8 cellular contexts compared by ENCODE assay signal in the genomic region with DNA sequence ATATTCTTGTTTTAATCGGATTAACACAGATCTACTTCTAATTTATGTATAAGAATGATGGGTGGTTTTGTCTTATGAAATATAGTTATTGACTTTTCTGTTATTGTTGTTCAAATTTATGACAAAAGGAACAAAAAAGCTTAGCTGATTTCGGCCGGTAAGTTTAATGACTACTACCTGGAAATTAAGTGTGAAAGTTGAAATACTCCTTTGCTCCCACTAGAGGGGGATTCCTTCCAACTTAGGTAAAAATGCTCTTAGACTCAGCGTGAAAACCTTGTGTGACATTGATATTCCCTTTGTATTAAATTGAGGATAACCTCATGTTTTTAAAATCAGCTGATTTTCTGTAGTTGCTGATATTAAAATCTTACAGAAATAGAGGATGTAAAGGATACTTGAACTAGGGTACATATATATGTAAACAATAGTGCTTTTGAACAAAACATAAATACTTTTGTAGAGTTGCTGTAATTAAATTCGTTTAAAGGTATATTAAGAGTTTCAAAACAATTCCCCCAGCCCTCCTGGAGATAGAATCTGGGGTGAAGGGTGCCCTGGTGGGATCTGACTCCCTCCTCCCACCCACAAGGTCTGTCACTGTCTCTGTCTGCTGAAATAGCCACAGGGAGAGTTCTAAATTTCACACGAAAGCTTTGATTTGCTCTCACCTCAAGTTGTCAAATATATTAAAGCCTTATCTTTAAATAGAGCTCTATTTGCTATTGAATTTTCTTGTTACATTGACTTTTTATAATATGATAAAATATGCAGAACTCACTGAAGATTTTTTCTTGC.
A peak's percentile ranks its signal among the peaks of the same experiment; 100 is the strongest.
DNase-seq lines count a peak whose midpoint lies in the region; ATAC-seq and TF ChIP-seq lines count a peak whose summit lies in the region.

No MANE protein-coding gene starts in this region.

- no peaks in the 10 kb centered on the region for H3K27me3 Mint-ChIP-seq in activated CD4-positive, alpha-beta T cell treated with anti-CD3 and anti-CD28 coated beads for 36 hours

- peaks cover under 1% of the 10 kb centered on the region for H3K36me3 Mint-ChIP-seq in activated CD4-positive, alpha-beta T cell treated with anti-CD3 and anti-CD28 coated beads for 36 hours (ENCODE audit: low read depth)

- no peak for DNase-seq in activated CD4-positive, alpha-beta T cell treated with anti-CD3 and anti-CD28 coated beads for 36 hours
- no peak for DNase-seq in activated CD4-positive, alpha-beta T cell treated with anti-CD3 and anti-CD28 coated beads for 48 hours
- peak; percentile 76 for DNase-seq in LoVo (ENCODE audit: low spot score)
- no peak for DNase-seq in epithelial cell of proximal tubule (ENCODE audit: low read depth)
- no peak for DNase-seq in osteoblast (ENCODE audit: insufficient read length, low spot score, missing footprints)
- DNase-seq in islet precursor cell: no peak
- DNase-seq in cerebellar nuclear complex (lab: John Stamatoyannopoulos, UW): no peak

- H3K27ac Mint-ChIP-seq in activated CD4-positive, alpha-beta T cell treated with anti-CD3 and anti-CD28 coated beads for 36 hours: peak overlapping the region; percentile 52

- CTCF ChIA-PET in activated CD4-positive, alpha-beta T cell treated with anti-CD3 and anti-CD28 coated beads for 36 hours (lab: Charles Lee): interaction anchor here (0.6 to 2.8 kb wide), 24 partner anchors 10 to 243 kb away, joined by 3 to 32 read pairs (median 4); no protein-coding TSS in a partner anchor

- H4K20me1 ChIP-seq in SU-DHL-6 (ENCODE audit: low read depth, low read length) (no peaks in the 10 kb centered on the region), osteoblast (ENCODE audit: insufficient read depth, low read length) (peaks cover 3% of the 10 kb centered on the region)

- H3K4me2 ChIP-seq in SU-DHL-6 (ENCODE audit: low read depth, low read length, poor library complexity, severe bottlenecking) (peak overlapping the region; percentile 100), osteoblast (ENCODE audit: insufficient read depth, low read length) (peak overlapping the region; percentile 85)

- H3K9me2 ChIP-seq in SU-DHL-6 (replicated peaks; ENCODE audit: insufficient read depth, low read length): no peaks in the 10 kb centered on the region

- peaks cover 28% of the 10 kb centered on the region for H3K4me1 ChIP-seq in osteoblast (ENCODE audit: insufficient read depth, low read length)

- H3K27ac ChIP-seq in SU-DHL-6 (ENCODE audit: low read depth, low read length): peak overlapping the region; percentile 3; the same call in 1 of the 2 replicates
- H3K27ac ChIP-seq in osteoblast (ENCODE audit: low read depth, low read length): peak overlapping the region; percentile 90

- ATAC-seq in activated CD4-positive, alpha-beta T cell treated with anti-CD3 and anti-CD28 coated beads for 36 hours: peak; percentile 59

- H3K4me3 ChIP-seq in SU-DHL-6 (ENCODE audit: insufficient read depth, low read length, poor library complexity, severe bottlenecking) (no peak overlapping the region), epithelial cell of proximal tubule (ENCODE audit: low read depth, low read length) (no peak overlapping the region), osteoblast (ENCODE audit: insufficient read depth, low read length) (no peak overlapping the region)

- H3K4me3 Mint-ChIP-seq in activated CD4-positive, alpha-beta T cell treated with anti-CD3 and anti-CD28 coated beads for 36 hours: peak overlapping the region; percentile 49

- H3K9me3 ChIP-seq in SU-DHL-6 (ENCODE audit: insufficient read depth, low read length) (no peaks in the 10 kb centered on the region), osteoblast (ENCODE audit: low read depth, low read length) (no peaks in the 10 kb centered on the region)

- H3F3A ChIP-seq in SU-DHL-6 (ENCODE audit: insufficient read depth): peaks cover 19% of the 10 kb centered on the region; the same call in 1 of the 2 replicates

- intact Hi-C loops in activated CD4-positive, alpha-beta T cell treated with anti-CD3 and anti-CD28 coated beads for 36 hours (cut with DNase I, micrococcal nuclease): loop anchor here (1.0 to 5.0 kb wide), 3 partner anchors 150 to 240 kb away; no protein-coding TSS in a partner anchor

- H3K36me3 ChIP-seq in SU-DHL-6 (ENCODE audit: low read length) (no peaks in the 10 kb centered on the region), osteoblast (ENCODE audit: insufficient read depth, low read length) (no peaks in the 10 kb centered on the region)

- peaks cover 29% of the 10 kb centered on the region for H3K4me1 Mint-ChIP-seq in activated CD4-positive, alpha-beta T cell treated with anti-CD3 and anti-CD28 coated beads for 36 hours

- H3K9me3 Mint-ChIP-seq in activated CD4-positive, alpha-beta T cell treated with anti-CD3 and anti-CD28 coated beads for 36 hours (ENCODE audit: low read depth): peaks cover 3% of the 10 kb centered on the region

- TF ChIP-seq CTCF in SU-DHL-6 (IDR thresholded peaks at IDR 0.05; ENCODE audit: insufficient read depth, low read length, poor library complexity, severe bottlenecking): peak; percentile 36
- peak; percentile 74 for TF ChIP-seq CTCF in epithelial cell of proximal tubule (conservative IDR thresholded peaks at IDR 0.05; ENCODE audit: low read depth, low read length)
- TF ChIP-seq CTCF in osteoblast (IDR thresholded peaks at IDR 0.05; ENCODE audit: extremely low read depth, low read depth, low read length): peak; percentile 71

- H3K27me3 ChIP-seq in SU-DHL-6 (ENCODE audit: low read length) (no peaks in the 10 kb centered on the region), osteoblast (ENCODE audit: insufficient read depth, low read length) (no peaks in the 10 kb centered on the region)

- peaks cover 42% of the 10 kb centered on the region for H3K79me2 ChIP-seq in SU-DHL-6 (ENCODE audit: insufficient read depth, low read length)
- H3K79me2 ChIP-seq in osteoblast (ENCODE audit: insufficient read depth, low read length): peaks cover 67% of the 10 kb centered on the region

- no peak overlapping the region for H2AFZ ChIP-seq in SU-DHL-6 (ENCODE audit: low read depth, low read length, severe bottlenecking)
- no peak overlapping the region for H2AFZ ChIP-seq in osteoblast (ENCODE audit: low read length)

- POLR2A ChIA-PET in activated CD4-positive, alpha-beta T cell treated with anti-CD3 and anti-CD28 coated beads for 36 hours (lab: Charles Lee): interaction anchor here (0.7 kb wide), 1 partner anchor 8 kb away, joined by 3 read pairs; no protein-coding TSS in a partner anchor

- no peak overlapping the region for H3K9ac ChIP-seq in SU-DHL-6 (ENCODE audit: low read length)
